9 cellular contexts compared by ENCODE assay signal in genomic region chr11:102553835-102554282, GRCh38. TPM values are rescaled to one million over a fixed set of nuclear protein-coding genes. Genes with fewer than 3 reads are reported as not detected.
A peak's percentile ranks its signal among the peaks of the same experiment; 100 is the strongest.
DNase-seq lines count a peak whose midpoint lies in the region; ATAC-seq, FAIRE-seq and TF ChIP-seq lines count a peak whose summit lies in the region.
"Had no signal": no experiment of that assay in that cellular context is flagged by ENCODE, and none has a peak within 500 bp of the region (broad histone marks: within the 10 kb centered on the region; RNA-seq: fewer than 3 reads in every experiment).

No MANE protein-coding gene starts in this region.

- no peaks in the 10 kb centered on the region for H3K79me2 ChIP-seq in OCI-LY7 (ENCODE audit: insufficient read depth, low read depth, low read length)

- peaks cover 0 to 9% of the 10 kb centered on the region in 2 donors for H3K27me3 Mint-ChIP-seq in effector memory CD8-positive, alpha-beta T cell

- peaks cover 3% of the 10 kb centered on the region for H3K4me1 ChIP-seq in OCI-LY7 (ENCODE audit: insufficient read depth, low read length, poor library complexity, severe bottlenecking)

- no peak overlapping the region for H3K4me2 ChIP-seq in OCI-LY7 (ENCODE audit: low read length)

- DNase-seq in GM18507 (ENCODE audit: extremely low spot score, insufficient read length, low read depth) (no peak), bronchial epithelial cell (ENCODE audit: low read depth) (peak; percentile 92), OCI-M2 (lab: John Stamatoyannopoulos, UW; ENCODE audit: unreplicated experiment) (no peak), OCI-LY7 (ENCODE audit: low spot score) (no peak)
- DNase-seq in activated naive CD4-positive, alpha-beta T cell treated with anti-CD3 and anti-CD28 coated beads, Interleukin-2, amount 50 U/mL, for 72 hours (ENCODE audit: low spot score in 2 of 2): no peak
- no peak for DNase-seq in effector memory CD8-positive, alpha-beta T cell

- H3K4me3 Mint-ChIP-seq in effector memory CD8-positive, alpha-beta T cell: no peak overlapping the region
- H3K4me3 Mint-ChIP-seq: CD14-positive monocyte had no signal

- H3K36me3 ChIP-seq in bronchial epithelial cell (ENCODE audit: control insufficient read depth, insufficient read depth, low read length) (no peaks in the 10 kb centered on the region), OCI-LY7 (ENCODE audit: insufficient read depth, low read length) (peaks cover 6% of the 10 kb centered on the region)

- TF ChIP-seq CTCF in bronchial epithelial cell (IDR thresholded peaks at IDR 0.05; ENCODE audit: insufficient read depth, low read length, severe bottlenecking): no peak
- no peak for TF ChIP-seq CTCF in OCI-LY7 (conservative IDR thresholded peaks at IDR 0.05; ENCODE audit: low read length)

- H3K27me3 ChIP-seq in bronchial epithelial cell (ENCODE audit: control insufficient read depth, insufficient read depth, low read length): no peaks in the 10 kb centered on the region

- no peaks in the 10 kb centered on the region for H4K20me1 ChIP-seq in OCI-LY7 (ENCODE audit: insufficient read depth, low read length)

- H3K9me3 Mint-ChIP-seq in activated naive CD4-positive, alpha-beta T cell treated with anti-CD3 and anti-CD28 coated beads, Interleukin-2, amount 50 U/mL, for 72 hours: no peaks in the 10 kb centered on the region
- H3K9me3 Mint-ChIP-seq in effector memory CD8-positive, alpha-beta T cell: no peaks in the 10 kb centered on the region

- no peak overlapping the region for H2AFZ ChIP-seq in OCI-LY7 (ENCODE audit: low read length)

- peak; percentile 66 for FAIRE-seq in GM18507 (lab: Jason Lieb, UNC)
- FAIRE-seq in bronchial epithelial cell (lab: Jason Lieb, UNC): peak; percentile 81

- BruUV-seq in OCI-LY7 (replicated peaks; lab: Mats Ljungman, UMichigan): no TSS peak

- H3K27ac ChIP-seq in OCI-LY7 (ENCODE audit: low read depth, low read length, poor library complexity, severe bottlenecking): no peak overlapping the region

- H3K27ac Mint-ChIP-seq in activated naive CD4-positive, alpha-beta T cell treated with anti-CD3 and anti-CD28 coated beads, Interleukin-2, amount 50 U/mL, for 72 hours: no peak overlapping the region
- no peak overlapping the region for H3K27ac Mint-ChIP-seq in effector memory CD8-positive, alpha-beta T cell
- H3K27ac Mint-ChIP-seq: CD14-positive monocyte had no signal

- H3K36me3 Mint-ChIP-seq in activated naive CD4-positive, alpha-beta T cell treated with anti-CD3 and anti-CD28 coated beads, Interleukin-2, amount 50 U/mL, for 72 hours: no peaks in the 10 kb centered on the region
- no peaks in the 10 kb centered on the region for H3K36me3 Mint-ChIP-seq in effector memory CD8-positive, alpha-beta T cell (ENCODE audit: insufficient read depth)
- H3K36me3 Mint-ChIP-seq: CD14-positive monocyte had no signal

- POLR2A ChIA-PET in OCI-LY7 (lab: Charles Lee): interaction anchor here (0.6 to 2.5 kb wide), 7 partner anchors 11 to 30 kb away, joined by 3 to 11 read pairs (median 4); no protein-coding TSS in a partner anchor

- CTCF ChIA-PET in OCI-LY7 (lab: Charles Lee; ENCODE audit: unreplicated experiment): no interaction called here

- H3K4me3 ChIP-seq in bronchial epithelial cell (ENCODE audit: low read depth, low read length) (no peak overlapping the region), OCI-LY7 (ENCODE audit: low read depth, low read length, poor library complexity, severe bottlenecking) (no peak overlapping the region)

- ATAC-seq in GM21447 (IDR thresholded peaks at IDR 0.05; ENCODE audit: unreplicated experiment) (peak; percentile 81), HG03135 (IDR thresholded peaks at IDR 0.05; ENCODE audit: unreplicated experiment) (peak; percentile 64)
- ATAC-seq in activated naive CD4-positive, alpha-beta T cell treated with anti-CD3 and anti-CD28 coated beads, Interleukin-2, amount 50 U/mL, for 72 hours: no peak
- ATAC-seq in effector memory CD8-positive, alpha-beta T cell (replicated peaks): no peak

- no peaks in the 10 kb centered on the region for H3K9me2 ChIP-seq in OCI-LY7 (ENCODE audit: insufficient read depth, low read length)

- peaks cover 11% of the 10 kb centered on the region; the same call in 1 of the 2 replicates for H3K9me3 ChIP-seq in OCI-LY7 (ENCODE audit: low read length)

- H3K4me1 Mint-ChIP-seq in effector memory CD8-positive, alpha-beta T cell (ENCODE audit: low read depth in 2 of 2): no peaks in the 10 kb centered on the region

- intact Hi-C loops in OCI-LY7 (cut with micrococcal nuclease; ENCODE audit: unreplicated experiment): no loop called here

RNA-seq across cellular contexts. Expression of gene MMP7, which starts 23.3 kb away (rescaled TPM):
- total RNA-seq in bronchial epithelial cell: not detected in 2 replicates
- total RNA-seq in activated naive CD4-positive, alpha-beta T cell treated with anti-CD3 and anti-CD28 coated beads, Interleukin-2, amount 50 U/mL, for 72 hours: not detected
- total RNA-seq in OCI-LY7 (2014; rRNA removed; shearing (Covaris generic)): not detected in 2 replicates
- total RNA-seq in OCI-LY7 (2022): not detected in 2 replicates

Comparison
In these comparisons a context has a peak if more than half of its experiments do, and no peak if none do; other contexts are left out.
1. ATAC-seq: peak in GM21447 (single experiment) and HG03135 (single experiment); none in activated naive CD4-positive, alpha-beta T cell treated with anti-CD3 and anti-CD28 coated beads, Interleukin-2, amount 50 U/mL, for 72 hours (0 of 2) and effector memory CD8-positive, alpha-beta T cell (single experiment).